In the genomic region with DNA sequence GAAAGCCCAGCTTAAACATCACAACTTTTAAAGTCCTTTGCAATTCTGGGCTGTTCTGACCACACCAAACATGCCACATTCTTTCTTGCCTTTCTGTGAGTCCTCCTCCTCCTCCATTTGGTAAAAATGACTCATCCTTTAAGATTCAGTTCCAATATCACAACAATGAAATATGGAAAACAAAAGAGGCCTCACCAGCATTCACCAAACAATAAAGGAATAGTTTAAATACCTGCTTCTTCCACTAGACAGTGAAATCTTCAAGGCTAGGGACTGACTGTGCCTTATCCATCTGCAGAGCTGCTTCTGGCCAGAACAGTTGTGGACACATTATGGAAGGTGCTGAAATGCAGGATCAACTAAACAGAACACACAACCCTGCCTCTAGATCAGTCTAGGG, we compare ENCODE assay signal across 7 cellular contexts. TPM values are rescaled to one million over a fixed set of nuclear protein-coding genes. Genes with fewer than 3 reads are reported as not detected.
DNase-seq lines count a peak whose midpoint lies in the region; ATAC-seq, FAIRE-seq and TF ChIP-seq lines count a peak whose summit lies in the region.

No MANE protein-coding gene starts in this region.

- H3K4me1 ChIP-seq in OCI-LY1 (ENCODE audit: insufficient read depth, low read length, severe bottlenecking) (peaks cover 32% of the 10 kb centered on the region), endodermal cell (ENCODE audit: control insufficient read depth, insufficient read depth, low read length) (no peaks in the 10 kb centered on the region), trophoblast cell (ENCODE audit: control insufficient read depth in 1 of 2, insufficient read depth in 2 of 2, low read length in 2 of 2) (peaks cover 5% of the 10 kb centered on the region in 2 experiments), tibial nerve (peaks cover 0 to 11% (median 0%) of the 10 kb centered on the region in 4 donors), right cardiac atrium (ENCODE audit: control insufficient read depth, insufficient read depth, low read length) (no peaks in the 10 kb centered on the region)

- ATAC-seq in HG03460 (IDR thresholded peaks at IDR 0.05; ENCODE audit: unreplicated experiment): no peak
- no peak for ATAC-seq in right cardiac atrium

- H3K27me3 ChIP-seq in OCI-LY1 (ENCODE audit: insufficient read depth, low read length): no peaks in the 10 kb centered on the region
- H3K27me3 ChIP-seq in endodermal cell (ENCODE audit: control insufficient read depth, insufficient read depth, low read length, poor library complexity, severe bottlenecking): no peaks in the 10 kb centered on the region
- H3K27me3 ChIP-seq in trophoblast cell (ENCODE audit: insufficient read depth, low read length): no peaks in the 10 kb centered on the region
- H3K27me3 ChIP-seq in tibial nerve: no peaks in the 10 kb centered on the region
- no peaks in the 10 kb centered on the region for H3K27me3 ChIP-seq in right cardiac atrium (ENCODE audit: control insufficient read depth, insufficient read depth)

- H3K36me3 ChIP-seq in OCI-LY1 (ENCODE audit: insufficient read depth, low read length): peaks cover 13% of the 10 kb centered on the region; the same call in 1 of the 2 replicates
- peaks cover 56% of the 10 kb centered on the region for H3K36me3 ChIP-seq in endodermal cell (ENCODE audit: control insufficient read depth, insufficient read depth, low read length)
- peaks cover 0 to 3% of the 10 kb centered on the region in 2 experiments for H3K36me3 ChIP-seq in trophoblast cell (ENCODE audit: control insufficient read depth in 1 of 2, insufficient read depth in 2 of 2, low read length in 2 of 2)
- H3K36me3 ChIP-seq in tibial nerve: no peaks in the 10 kb centered on the region

- H4K20me1 ChIP-seq in OCI-LY1 (ENCODE audit: insufficient read depth, low read length): no peaks in the 10 kb centered on the region

- DNase-seq in H54 (ENCODE audit: insufficient read length, low spot score): peak; percentile 55
- DNase-seq in endodermal cell: no peak
- DNase-seq in trophoblast cell: peak; percentile 29 to 75
- no peak for DNase-seq in tibial nerve (ENCODE audit: low spot score in 2 of 2)
- DNase-seq in right cardiac atrium: no peak

- H3K4me3 Mint-ChIP-seq in endodermal cell: no peak overlapping the region

- FAIRE-seq in H54 (lab: Jason Lieb, UNC): peak; percentile 96

- H3K27ac ChIP-seq in OCI-LY1 (ENCODE audit: low read depth, low read length, poor library complexity, severe bottlenecking): peak overlapping the region; percentile 89
- peak overlapping the region; percentile 61 for H3K27ac ChIP-seq in endodermal cell (ENCODE audit: low read depth, low read length)
- no peak overlapping the region for H3K27ac ChIP-seq in trophoblast cell (ENCODE audit: low read depth, low read length)
- peak overlapping the region in 2 of 4 donors; percentile 11 to 38 for H3K27ac ChIP-seq in tibial nerve
- no peak overlapping the region for H3K27ac ChIP-seq in right cardiac atrium (ENCODE audit: low read length)

- H3F3A ChIP-seq in OCI-LY1 (ENCODE audit: insufficient read depth, low read length): no peaks in the 10 kb centered on the region

- no peaks in the 10 kb centered on the region for H3K9me2 ChIP-seq in OCI-LY1 (ENCODE audit: low read depth, low read length)

- H3K18ac ChIP-seq in trophoblast cell (ENCODE audit: low read length): no peak overlapping the region

- no peak for TF ChIP-seq CTCF in OCI-LY1 (IDR thresholded peaks at IDR 0.05; ENCODE audit: low read length)
- no peak for TF ChIP-seq CTCF in endodermal cell (conservative IDR thresholded peaks at IDR 0.05)
- no peak for TF ChIP-seq CTCF in tibial nerve (IDR thresholded peaks at IDR 0.05)

- H3K36me3 Mint-ChIP-seq in endodermal cell (ENCODE audit: low read depth): peaks cover 40% of the 10 kb centered on the region

- H3K9ac ChIP-seq in OCI-LY1 (ENCODE audit: low read length) (no peak overlapping the region; the same call in 1 of the 2 replicates), endodermal cell (ENCODE audit: extremely low read depth, low read length, poor library complexity, severe bottlenecking) (no peak overlapping the region), trophoblast cell (ENCODE audit: low read length) (no peak overlapping the region)

- no peaks in the 10 kb centered on the region for H3K27me3 Mint-ChIP-seq in endodermal cell (ENCODE audit: insufficient read depth)

- H2BK120ac ChIP-seq in trophoblast cell (ENCODE audit: insufficient read depth, low read length, poor library complexity): no peak overlapping the region

- H3K4me3 ChIP-seq in OCI-LY1 (ENCODE audit: low read depth, low read length, poor library complexity, severe bottlenecking): no peak overlapping the region
- no peak overlapping the region for H3K4me3 ChIP-seq in endodermal cell (ENCODE audit: low read length)
- H3K4me3 ChIP-seq in trophoblast cell (ENCODE audit: low read depth, low read length): no peak overlapping the region
- no peak overlapping the region for H3K4me3 ChIP-seq in tibial nerve
- no peak overlapping the region for H3K4me3 ChIP-seq in right cardiac atrium (ENCODE audit: low read length)

- H2AFZ ChIP-seq in OCI-LY1 (ENCODE audit: low read length) (no peak overlapping the region), trophoblast cell (ENCODE audit: insufficient read depth, low read length, poor library complexity) (no peak overlapping the region)

- H3K27ac Mint-ChIP-seq in endodermal cell: no peak overlapping the region

- no peak overlapping the region for H3K14ac ChIP-seq in trophoblast cell (ENCODE audit: low read length)

- no peak overlapping the region for H3K4ac ChIP-seq in trophoblast cell (ENCODE audit: low read depth, low read length)

- H2AK5ac ChIP-seq in trophoblast cell (ENCODE audit: low read length): no peak overlapping the region

- TF ChIP-seq POLR2A in H54 (IDR thresholded peaks at IDR 0.05; ENCODE audit: low read depth, low read length): no peak
- no peak for TF ChIP-seq POLR2A in tibial nerve (IDR thresholded peaks at IDR 0.05)

- H4K8ac ChIP-seq in trophoblast cell (ENCODE audit: low read depth, low read length): no peak overlapping the region

- H4K91ac ChIP-seq in trophoblast cell (ENCODE audit: low read depth, low read length): no peak overlapping the region

- H3K79me2 ChIP-seq in OCI-LY1 (ENCODE audit: insufficient read depth, low read length) (no peaks in the 10 kb centered on the region), trophoblast cell (ENCODE audit: control insufficient read depth, insufficient read depth, low read length, poor library complexity) (no peaks in the 10 kb centered on the region)

- H3K23ac ChIP-seq in trophoblast cell (ENCODE audit: low read length): no peak overlapping the region

- H3K4me2 ChIP-seq in OCI-LY1 (ENCODE audit: low read length): peak overlapping the region; percentile 74; the same call in 1 of the 2 replicates
- H3K4me2 ChIP-seq in trophoblast cell (ENCODE audit: low read length): no peak overlapping the region

- no peaks in the 10 kb centered on the region for H3K9me3 Mint-ChIP-seq in endodermal cell

- H2BK12ac ChIP-seq in trophoblast cell (ENCODE audit: low read length): no peak overlapping the region

- H2BK5ac ChIP-seq in trophoblast cell (ENCODE audit: low read depth, low read length, poor library complexity): no peak overlapping the region

- H4K12ac ChIP-seq in trophoblast cell (ENCODE audit: low read depth, low read length): no peak overlapping the region

- no peak for TF ChIP-seq EP300 in tibial nerve (IDR thresholded peaks at IDR 0.05)

- H3K4me1 Mint-ChIP-seq in endodermal cell: peaks cover 9% of the 10 kb centered on the region

- intact Hi-C loops in right cardiac atrium (cut with DNase I): no loop called here

- H3K9me3 ChIP-seq in OCI-LY1 (ENCODE audit: low read length) (peaks cover 5% of the 10 kb centered on the region; the same call in 1 of the 2 replicates), endodermal cell (ENCODE audit: control insufficient read depth, low read length) (no peaks in the 10 kb centered on the region), trophoblast cell (ENCODE audit: insufficient read depth, low read depth, low read length) (no peaks in the 10 kb centered on the region), tibial nerve (no peaks in the 10 kb centered on the region), right cardiac atrium (ENCODE audit: control insufficient read depth, low read length) (no peaks in the 10 kb centered on the region)

- no peaks in the 10 kb centered on the region for H3K79me1 ChIP-seq in trophoblast cell (ENCODE audit: low read length)

RNA-seq across cellular contexts. Expression of a gene that starts 36.0 kb away (rescaled TPM):
- total RNA-seq in endodermal cell (100 to 1,000 TPM; 168 to 206 TPM), tibial nerve (1 to 10 TPM; 1.7 to 8.4 (median 5.5) TPM), right cardiac atrium (1 to 10 TPM in 1 of 4 donors, under 1 TPM in 3; 0.85 to 1.9 (median 0.93) TPM)
- polyA plus RNA-seq in endodermal cell (2013, experiment 1 of 2): 47.4 TPM
- polyA plus RNA-seq in endodermal cell (2013, experiment 2 of 2): 49.5 TPM
- 27.5 and 27.6 TPM in 2 replicates for polyA plus RNA-seq in trophoblast cell (2013)
- 0.57 TPM for polyA plus RNA-seq in right cardiac atrium

RNA-seq across cellular contexts. Expression of a gene that starts 41.8 kb away (rescaled TPM):
- 10 to 100 TPM; 28.1 to 31.2 TPM for total RNA-seq in endodermal cell
- polyA plus RNA-seq in endodermal cell (2013, experiment 1 of 2): 8.2 TPM
- 7.8 TPM for polyA plus RNA-seq in endodermal cell (2013, experiment 2 of 2)
- 95.6 and 101 TPM in 2 replicates for polyA plus RNA-seq in trophoblast cell (2013)
- total RNA-seq in tibial nerve: 100 to 1,000 TPM in 2 of 4 donors, 10 to 100 TPM in 2; 44.7 to 328 (median 169) TPM
- 10 to 100 TPM; 27.4 to 34.4 (median 30.8) TPM for total RNA-seq in right cardiac atrium
- 15.1 TPM for polyA plus RNA-seq in right cardiac atrium

Comparison
In these comparisons a context has a peak if more than half of its experiments do, and no peak if none do; other contexts are left out.
1. DNase-seq: peak in H54 (single experiment) and trophoblast cell (2 of 2); none in endodermal cell (single experiment), tibial nerve (0 of 2) and right cardiac atrium (0 of 3).
2. H3K27ac ChIP-seq: peak in OCI-LY1 (single experiment) and endodermal cell (single experiment); none in trophoblast cell (single experiment) and right cardiac atrium (single experiment).
3. RNA of a gene that starts 36.0 kb away (total RNA-seq): 168 to 206 TPM in endodermal cell; 1.7 to 8.4 TPM in tibial nerve and 0.85 to 1.9 TPM in right cardiac atrium; every median in the first group is over 10 times any median in the second.